ENCODE assay signal across 14 cellular contexts in genomic region chr2:315925-316324, GRCh38. TPM values are rescaled to one million over a fixed set of nuclear protein-coding genes. Genes with fewer than 3 reads are reported as not detected.
DNase-seq lines count a peak whose midpoint lies in the region; ATAC-seq, FAIRE-seq and TF ChIP-seq lines count a peak whose summit lies in the region.
"Not testable (repeated sequence)": the region's sequence is repeated elsewhere in the genome, so short reads cannot be mapped to it uniquely, and the experiment has no call there.
"Had no signal": no experiment of that assay in that cellular context is flagged by ENCODE, and none has a peak within 500 bp of the region (broad histone marks: within the 10 kb centered on the region; RNA-seq: fewer than 3 reads in every experiment).

No MANE protein-coding gene starts in this region.

- not testable (repeated sequence) for H3K9me3 Mint-ChIP-seq in T-helper 2 cell treated with Interferon-gamma antibody and Interleukin-4, amounts not matched to agents 5 μg/mL and 100 μg/mL, for 36 hours; activated naive CD8-positive, alpha-beta T cell treated with anti-CD3 and anti-CD28 coated beads for 36 hours; endothelial cell (ENCODE audit: unreplicated experiment)
- H3K9me3 Mint-ChIP-seq in neural progenitor cell, result peaks cover 17% of the 10 kb centered on the region

- BruUV-seq in K562 (replicated peaks; lab: Mats Ljungman, UMichigan); HepG2 (replicated peaks; lab: Mats Ljungman, UMichigan): not testable (repeated sequence)

- H3K36me3 Mint-ChIP-seq in T-helper 2 cell treated with Interferon-gamma antibody and Interleukin-4, amounts not matched to agents 5 μg/mL and 100 μg/mL, for 36 hours (ENCODE audit: low read depth); activated naive CD8-positive, alpha-beta T cell treated with anti-CD3 and anti-CD28 coated beads for 36 hours; endothelial cell (ENCODE audit: low read depth, unreplicated experiment); neural progenitor cell: not testable (repeated sequence)

- intact Hi-C loops in K562 (cut with micrococcal nuclease); HepG2 (cut with micrococcal nuclease; ENCODE audit: unreplicated experiment): not testable (repeated sequence)

- not testable (repeated sequence) for H3K36me3 ChIP-seq in MG63; K562 (ENCODE audit: control insufficient read depth, insufficient read depth, low read length); HepG2 (replicated peaks in 1 of 2; ENCODE audit: control insufficient read depth in 1 of 2, insufficient read depth in 2 of 2, low read length in 2 of 2); neural progenitor cell

- POLR2A ChIA-PET in K562 (lab: Yijun Ruan, JAX); HepG2 (lab: Yijun Ruan, JAX): not testable (repeated sequence)

- H3K79me2 ChIP-seq in K562 (ENCODE audit: control insufficient read depth, insufficient read depth, low read length); HepG2 (ENCODE audit: insufficient read depth, low read length); neural progenitor cell (ENCODE audit: low read depth): not testable (repeated sequence)

- ATAC-seq in K562, HepG2: not testable (repeated sequence)

- not testable (repeated sequence) for H3K9ac ChIP-seq in K562 (ENCODE audit: insufficient read depth in 1 of 2, low read depth in 2 of 2, low read length in 2 of 2); HepG2 (ENCODE audit: insufficient read depth, low read depth, low read length); neural progenitor cell

- not testable (repeated sequence) for H4K20me1 ChIP-seq in K562 (replicated peaks; ENCODE audit: control insufficient read depth, insufficient read depth, low read length); HepG2 (ENCODE audit: insufficient read depth, low read length); neural progenitor cell (ENCODE audit: low read depth)

- 2% methylated on average over 6 of the region's 6 CpGs for WGBS in K562 (ENCODE audit: insufficient coverage, low coverage, missing lambda C conversion rate)
- 0% methylated on average over 6 of the region's 6 CpGs for WGBS in HepG2 (ENCODE audit: low lambda C conversion rate)

- H3K27ac ChIP-seq in K562 (ENCODE audit: extremely low read depth, low read depth, low read length); HepG2 (ENCODE audit: extremely low read length, insufficient read depth, low read length); neural progenitor cell: not testable (repeated sequence)

- DNase-seq in DMS 273 (lab: John Stamatoyannopoulos, UW; ENCODE audit: unreplicated experiment) (peak; percentile 6), MG63 (peak; percentile 7)
- not testable (repeated sequence) for DNase-seq in T-helper 2 cell treated with Interferon-gamma antibody and Interleukin-4, amounts not matched to agents 5 μg/mL and 100 μg/mL, for 36 hours (ENCODE audit: low spot score); activated naive CD8-positive, alpha-beta T cell treated with anti-CD3 and anti-CD28 coated beads for 36 hours; K562 (ENCODE audit: extremely low read depth in 1 of 4, low spot score in 3 of 4); endothelial cell (ENCODE audit: low spot score); HepG2 (ENCODE audit: low spot score); neural progenitor cell (ENCODE audit: low spot score)

- not testable (repeated sequence) for H3F3A ChIP-seq in neural progenitor cell (ENCODE audit: low read depth)

- not testable (repeated sequence) for H3K4me3 Mint-ChIP-seq in T-helper 2 cell treated with Interferon-gamma antibody and Interleukin-4, amounts not matched to agents 5 μg/mL and 100 μg/mL, for 36 hours; activated naive CD8-positive, alpha-beta T cell treated with anti-CD3 and anti-CD28 coated beads for 36 hours
- H3K4me3 Mint-ChIP-seq in endothelial cell (ENCODE audit: unreplicated experiment) (peak overlapping the region; percentile 23), neural progenitor cell (peak overlapping the region; percentile 35)

- H3K9me1 ChIP-seq in K562 (ENCODE audit: control insufficient read depth, insufficient read depth, low read length), result not testable (repeated sequence)

- not testable (repeated sequence) for TF ChIP-seq RAD21 in K562 (CRISPR knock-in tag; conservative IDR thresholded peaks at IDR 0.05 in 1 of 2, IDR thresholded peaks at IDR 0.05 in 1 of 2); HepG2 (CRISPR knock-in tag; IDR thresholded peaks at IDR 0.05)

- H3K27ac Mint-ChIP-seq in T-helper 2 cell treated with Interferon-gamma antibody and Interleukin-4, amounts not matched to agents 5 μg/mL and 100 μg/mL, for 36 hours, result peak overlapping the region; percentile 42
- peak overlapping the region; percentile 8 for H3K27ac Mint-ChIP-seq in activated naive CD8-positive, alpha-beta T cell treated with anti-CD3 and anti-CD28 coated beads for 36 hours
- not testable (repeated sequence) for H3K27ac Mint-ChIP-seq in endothelial cell (ENCODE audit: unreplicated experiment)
- H3K27ac Mint-ChIP-seq in neural progenitor cell, result peak overlapping the region; percentile 39

- CTCF ChIA-PET in K562 (lab: Yijun Ruan, JAX; ENCODE audit: low intra/inter-chr PET ratio); HepG2 (lab: Yijun Ruan, JAX; ENCODE audit: low intra/inter-chr PET ratio, low total read pairs): not testable (repeated sequence)

- not testable (repeated sequence) for TF ChIP-seq CTCF in K562 (IDR thresholded peaks at IDR 0.05 in 2 of 3, conservative IDR thresholded peaks at IDR 0.05 in 1 of 3; ENCODE audit: insufficient read depth in 2 of 3, low read depth in 1 of 3, low read length in 3 of 3); endothelial cell (IDR thresholded peaks at IDR 0.05; ENCODE audit: unreplicated experiment); HepG2 (CRISPR knock-in tag; IDR thresholded peaks at IDR 0.05); neural progenitor cell (IDR thresholded peaks at IDR 0.05)

- not testable (repeated sequence) for TF ChIP-seq POLR2A in K562 (conservative IDR thresholded peaks at IDR 0.05); HepG2 (IDR thresholded peaks at IDR 0.05; ENCODE audit: insufficient read depth in 1 of 2, low read depth in 2 of 2, low read length in 2 of 2)

- H3K4me2 ChIP-seq in K562 (ENCODE audit: insufficient read depth, low read length); HepG2 (ENCODE audit: low read depth, low read length); neural progenitor cell: not testable (repeated sequence)

- H2AFZ ChIP-seq in K562 (ENCODE audit: low read depth, low read length); HepG2 (ENCODE audit: low read length); neural progenitor cell (replicated peaks): not testable (repeated sequence)

- not testable (repeated sequence) for FAIRE-seq in K562 (lab: Jason Lieb, UNC); HepG2 (lab: Jason Lieb, UNC)

- peaks cover 0 to 19% of the 10 kb centered on the region in 2 experiments; a peak in 1 of 5 replicates for H3K4me1 ChIP-seq in K562 (replicated peaks in 1 of 2; ENCODE audit: control insufficient read depth in 2 of 2, insufficient read depth in 2 of 2, low read length in 2 of 2)
- not testable (repeated sequence) for H3K4me1 ChIP-seq in HepG2 (ENCODE audit: insufficient read depth, low read length)
- peaks cover 15% of the 10 kb centered on the region for H3K4me1 ChIP-seq in neural progenitor cell

- H3K27me3 Mint-ChIP-seq in T-helper 2 cell treated with Interferon-gamma antibody and Interleukin-4, amounts not matched to agents 5 μg/mL and 100 μg/mL, for 36 hours (ENCODE audit: low read depth); endothelial cell (ENCODE audit: unreplicated experiment): not testable (repeated sequence)
- H3K27me3 Mint-ChIP-seq in activated naive CD8-positive, alpha-beta T cell treated with anti-CD3 and anti-CD28 coated beads for 36 hours, result peaks cover 19% of the 10 kb centered on the region
- H3K27me3 Mint-ChIP-seq in neural progenitor cell (ENCODE audit: insufficient read depth, low read depth), result peaks cover 24% of the 10 kb centered on the region

- not testable (repeated sequence) for TF ChIP-seq EP300 in K562 (IDR thresholded peaks at IDR 0.05; ENCODE audit: low read length); HepG2 (IDR thresholded peaks at IDR 0.05; ENCODE audit: low read depth in 2 of 2, low read length in 2 of 2); HepG2 (CRISPR knock-in tag; IDR thresholded peaks at IDR 0.05; ENCODE audit: borderline replicate concordance)

- H3K9me3 ChIP-seq in MG63; K562 (replicated peaks; ENCODE audit: control insufficient read depth, insufficient read depth, low read depth, low read length); HepG2 (ENCODE audit: low read length); neural progenitor cell (ENCODE audit: low read depth): not testable (repeated sequence)

- in situ Hi-C loops in K562 (cut with MboI); HepG2 (cut with HindIII; ENCODE audit: extremely low pct_ligation_motif_present, low pct_unique_long_range_greater_than_20kb): not testable (repeated sequence)

- H3K27me3 ChIP-seq in MG63, neural progenitor cell: not testable (repeated sequence)
- H3K27me3 ChIP-seq in K562 (ENCODE audit: control insufficient read depth in 2 of 2, insufficient read depth in 2 of 2, low read length in 2 of 2), result peaks cover 19 to 58% of the 10 kb centered on the region in 2 experiments; a peak in 3 of 5 replicates
- peaks cover 0 to 38% of the 10 kb centered on the region in 2 experiments; a peak in 4 of 5 replicates for H3K27me3 ChIP-seq in HepG2 (ENCODE audit: control insufficient read depth in 1 of 2, insufficient read depth in 2 of 2, low read length in 2 of 2)

- H3K4me1 Mint-ChIP-seq in T-helper 2 cell treated with Interferon-gamma antibody and Interleukin-4, amounts not matched to agents 5 μg/mL and 100 μg/mL, for 36 hours (ENCODE audit: low read depth), result peaks cover 28% of the 10 kb centered on the region
- peaks cover 17% of the 10 kb centered on the region for H3K4me1 Mint-ChIP-seq in activated naive CD8-positive, alpha-beta T cell treated with anti-CD3 and anti-CD28 coated beads for 36 hours
- peaks cover 12% of the 10 kb centered on the region for H3K4me1 Mint-ChIP-seq in endothelial cell (ENCODE audit: unreplicated experiment)
- peaks cover 84% of the 10 kb centered on the region for H3K4me1 Mint-ChIP-seq in neural progenitor cell

- not testable (repeated sequence) for H3K4me3 ChIP-seq in MG63; K562; HepG2 (replicated peaks in 1 of 3; ENCODE audit: insufficient read depth in 1 of 3, low read depth in 2 of 3, low read length in 3 of 3); neural progenitor cell

RNA-seq across cellular contexts. Expression of gene ALKAL2, which starts 28.0 kb away (rescaled TPM):
- not detected in 2 replicates for total RNA-seq in MG63 (2014; rRNA removed; shearing (Covaris generic); ENCODE audit: low replicate concordance)
- total RNA-seq in activated naive CD8-positive, alpha-beta T cell treated with anti-CD3 and anti-CD28 coated beads for 36 hours, result not detected
- not detected in 2 replicates for total RNA-seq in K562 (2011; cell fraction: chromatin; rRNA removed; ENCODE audit: low replicate concordance)
- not detected in 2 replicates for total RNA-seq in K562 (2011; cell fraction: nucleolus; rRNA removed)
- total RNA-seq in K562 (2011; cell fraction: nucleoplasm; rRNA removed), result not detected in 2 replicates
- total RNA-seq in K562 (2014; rRNA removed), result not detected in 2 replicates
- not detected in 2 replicates for total RNA-seq in K562 (2014; rRNA removed; fragmentation: Illumina TruSeq; extraction: Trizol)
- not detected in 2 replicates for total RNA-seq in K562 (2015; rRNA removed; fragmentation: Illumina TruSeq; extraction: Trizol)
- not detected in 2 replicates for total RNA-seq in K562 (2021)
- polyA plus RNA-seq in K562 (2011; rRNA removed), result not detected in 2 replicates
- polyA plus RNA-seq in K562 (2011; cell fraction: cytosol; rRNA removed), result not detected in 2 replicates
- polyA plus RNA-seq in K562 (2011; cell fraction: nucleus; rRNA removed), result not detected in 2 replicates
- not detected in 2 replicates for polyA plus RNA-seq in K562 (2012)
- not detected in 2 replicates for polyA plus RNA-seq in K562 (2014; fragmentation: Illumina TruSeq; extraction: Trizol)
- not detected for polyA plus RNA-seq in K562 (2014; fragmentation: Nextera tagmentation; extraction: Ambion mirVana)
- not detected in 2 replicates for polyA plus RNA-seq in K562 (2014; rRNA removed)
- polyA minus RNA-seq in K562 (2011; rRNA and poly(A)+ RNA removed), result not detected in 2 replicates
- not detected in 2 replicates for polyA minus RNA-seq in K562 (2011; cell fraction: cytosol; rRNA and poly(A)+ RNA removed)
- 0.22 TPM in 1 of 2 replicates, not detected in the other for polyA minus RNA-seq in K562 (2011; cell fraction: nucleus; rRNA and poly(A)+ RNA removed)
- 3.2 TPM for total RNA-seq in endothelial cell (ENCODE audit: unreplicated experiment)
- total RNA-seq in HepG2 (2016; rRNA removed; fragmentation: Illumina TruSeq; extraction: Trizol), result 0.22 TPM in 1 of 2 replicates, not detected in the other
- total RNA-seq in HepG2 (2016; cell fraction: cytosol; rRNA removed; fragmentation: Illumina TruSeq; extraction: Trizol; ENCODE audit: low read depth), result not detected in 2 replicates
- 0.22 TPM in 1 of 2 replicates, not detected in the other for total RNA-seq in HepG2 (2016; cell fraction: insoluble cytoplasmic fraction; rRNA removed; fragmentation: Illumina TruSeq; extraction: Trizol)
- 0.77 and 0.93 TPM in 2 replicates for total RNA-seq in HepG2 (2016; cell fraction: membrane; rRNA removed; fragmentation: Illumina TruSeq; extraction: Trizol)
- total RNA-seq in HepG2 (2016; cell fraction: nucleus; rRNA removed; fragmentation: Illumina TruSeq; extraction: Trizol), result not detected in 2 replicates
- 1.7 and 2.9 TPM in 2 replicates for polyA plus RNA-seq in HepG2 (2011; rRNA removed)
- 0.89 and 1.5 TPM in 2 replicates for polyA plus RNA-seq in HepG2 (2011; cell fraction: cytosol; rRNA removed)
- polyA plus RNA-seq in HepG2 (2011; cell fraction: nucleus; rRNA removed), result 0.82 and 1.1 TPM in 2 replicates
- 1.5 and 2.3 TPM in 2 replicates for polyA plus RNA-seq in HepG2 (2012)
- polyA plus RNA-seq in HepG2 (2016; cell fraction: cytosol; fragmentation: Illumina TruSeq; extraction: Trizol; ENCODE audit: low read depth), result 0.12 and 0.19 TPM in 2 replicates
- polyA plus RNA-seq in HepG2 (2016; cell fraction: insoluble cytoplasmic fraction; fragmentation: Illumina TruSeq; extraction: Trizol; ENCODE audit: low read depth), result 0.35 TPM in 1 of 2 replicates, not detected in the other
- 0.22 and 0.45 TPM in 2 replicates for polyA plus RNA-seq in HepG2 (2016; cell fraction: membrane; fragmentation: Illumina TruSeq; extraction: Trizol; ENCODE audit: low read depth)
- polyA plus RNA-seq in HepG2 (2016; cell fraction: nucleus; fragmentation: Illumina TruSeq; extraction: Trizol; ENCODE audit: insufficient read depth, low read depth), result 0.72 and 1.0 TPM in 2 replicates
- polyA minus RNA-seq in HepG2 (2011; rRNA and poly(A)+ RNA removed; ENCODE audit: low replicate concordance), result not detected in 2 replicates
- 0.59 TPM in 1 of 2 replicates, not detected in the other for polyA minus RNA-seq in HepG2 (2011; cell fraction: cytosol; rRNA and poly(A)+ RNA removed)
- 1.4 and 1.5 TPM in 2 replicates for polyA minus RNA-seq in HepG2 (2011; cell fraction: nucleus; rRNA and poly(A)+ RNA removed)
- total RNA-seq in neural progenitor cell (ENCODE audit: low replicate concordance), result not detected in 2 replicates
- total RNA-seq: Caco-2; Calu3; CD4-positive, alpha-beta T cell; G401; GM12878 had no signal
- polyA plus RNA-seq: BJ had no signal

RNA-seq across cellular contexts. Expression of gene ACP1, which starts 51.2 kb away (rescaled TPM):
- 130 and 152 TPM in 2 replicates for total RNA-seq in MG63 (2014; rRNA removed; shearing (Covaris generic); ENCODE audit: low replicate concordance)
- total RNA-seq in activated naive CD8-positive, alpha-beta T cell treated with anti-CD3 and anti-CD28 coated beads for 36 hours, result 100 to 1,000 TPM; 170 to 172 TPM
- 59.4 and 126 TPM in 2 replicates for total RNA-seq in K562 (2011; cell fraction: chromatin; rRNA removed; ENCODE audit: low replicate concordance)
- 43.5 and 61.5 TPM in 2 replicates for total RNA-seq in K562 (2011; cell fraction: nucleolus; rRNA removed)
- 88.2 and 151 TPM in 2 replicates for total RNA-seq in K562 (2011; cell fraction: nucleoplasm; rRNA removed)
- total RNA-seq in K562 (2014; rRNA removed) (148 and 153 TPM in 2 replicates), K562 (2014; rRNA removed; fragmentation: Illumina TruSeq; extraction: Trizol) (161 and 172 TPM in 2 replicates), K562 (2015; rRNA removed; fragmentation: Illumina TruSeq; extraction: Trizol) (136 and 148 TPM in 2 replicates), K562 (2021) (135 and 139 TPM in 2 replicates), endothelial cell (ENCODE audit: unreplicated experiment) (104 TPM), HepG2 (2016; rRNA removed; fragmentation: Illumina TruSeq; extraction: Trizol) (246 and 290 TPM in 2 replicates), neural progenitor cell (ENCODE audit: low replicate concordance) (173 and 236 TPM in 2 replicates)
- polyA plus RNA-seq in K562 (2011; rRNA removed) (184 and 199 TPM in 2 replicates), K562 (2014; fragmentation: Illumina TruSeq; extraction: Trizol) (187 and 189 TPM in 2 replicates), K562 (2014; fragmentation: Nextera tagmentation; extraction: Ambion mirVana) (100 to 1,000 TPM; 450 to 493 TPM), K562 (2014; rRNA removed) (195 and 220 TPM in 2 replicates), HepG2 (2011; rRNA removed) (280 and 348 TPM in 2 replicates)
- polyA plus RNA-seq in K562 (2011; cell fraction: cytosol; rRNA removed), result 68.2 and 129 TPM in 2 replicates
- polyA plus RNA-seq in K562 (2011; cell fraction: nucleus; rRNA removed), result 136 and 174 TPM in 2 replicates
- polyA plus RNA-seq in K562 (2012), result 140 and 147 TPM in 2 replicates
- 138 and 151 TPM in 2 replicates for polyA minus RNA-seq in K562 (2011; rRNA and poly(A)+ RNA removed)
- polyA minus RNA-seq in K562 (2011; cell fraction: cytosol; rRNA and poly(A)+ RNA removed), result 77.9 and 112 TPM in 2 replicates
- polyA minus RNA-seq in K562 (2011; cell fraction: nucleus; rRNA and poly(A)+ RNA removed), result 89.1 and 145 TPM in 2 replicates
- 198 and 234 TPM in 2 replicates for total RNA-seq in HepG2 (2016; cell fraction: cytosol; rRNA removed; fragmentation: Illumina TruSeq; extraction: Trizol; ENCODE audit: low read depth)
- total RNA-seq in HepG2 (2016; cell fraction: insoluble cytoplasmic fraction; rRNA removed; fragmentation: Illumina TruSeq; extraction: Trizol), result 252 and 306 TPM in 2 replicates
- total RNA-seq in HepG2 (2016; cell fraction: membrane; rRNA removed; fragmentation: Illumina TruSeq; extraction: Trizol), result 319 and 324 TPM in 2 replicates
- 159 and 173 TPM in 2 replicates for total RNA-seq in HepG2 (2016; cell fraction: nucleus; rRNA removed; fragmentation: Illumina TruSeq; extraction: Trizol)
- polyA plus RNA-seq in HepG2 (2011; cell fraction: cytosol; rRNA removed), result 192 and 226 TPM in 2 replicates
- 139 and 154 TPM in 2 replicates for polyA plus RNA-seq in HepG2 (2011; cell fraction: nucleus; rRNA removed)
- 301 and 382 TPM in 2 replicates for polyA plus RNA-seq in HepG2 (2012)
- polyA plus RNA-seq in HepG2 (2016; cell fraction: cytosol; fragmentation: Illumina TruSeq; extraction: Trizol; ENCODE audit: low read depth), result 328 and 393 TPM in 2 replicates
- polyA plus RNA-seq in HepG2 (2016; cell fraction: insoluble cytoplasmic fraction; fragmentation: Illumina TruSeq; extraction: Trizol; ENCODE audit: low read depth), result 381 and 406 TPM in 2 replicates
- 353 and 372 TPM in 2 replicates for polyA plus RNA-seq in HepG2 (2016; cell fraction: membrane; fragmentation: Illumina TruSeq; extraction: Trizol; ENCODE audit: low read depth)
- polyA plus RNA-seq in HepG2 (2016; cell fraction: nucleus; fragmentation: Illumina TruSeq; extraction: Trizol; ENCODE audit: insufficient read depth, low read depth), result 287 and 295 TPM in 2 replicates
- 137 and 198 TPM in 2 replicates for polyA minus RNA-seq in HepG2 (2011; rRNA and poly(A)+ RNA removed; ENCODE audit: low replicate concordance)
- polyA minus RNA-seq in HepG2 (2011; cell fraction: cytosol; rRNA and poly(A)+ RNA removed), result 154 and 160 TPM in 2 replicates
- polyA minus RNA-seq in HepG2 (2011; cell fraction: nucleus; rRNA and poly(A)+ RNA removed), result 316 and 328 TPM in 2 replicates

RNA-seq across cellular contexts. Expression of gene SH3YL1, which starts 52.1 kb away (rescaled TPM):
- total RNA-seq in MG63 (2014; rRNA removed; shearing (Covaris generic); ENCODE audit: low replicate concordance), result 19.4 and 26.6 TPM in 2 replicates
- 10 to 100 TPM; 15.8 to 17.9 TPM for total RNA-seq in activated naive CD8-positive, alpha-beta T cell treated with anti-CD3 and anti-CD28 coated beads for 36 hours
- 13.0 and 30.3 TPM in 2 replicates for total RNA-seq in K562 (2011; cell fraction: chromatin; rRNA removed; ENCODE audit: low replicate concordance)
- total RNA-seq in K562 (2011; cell fraction: nucleolus; rRNA removed), result 8.9 and 9.3 TPM in 2 replicates
- total RNA-seq in K562 (2011; cell fraction: nucleoplasm; rRNA removed), result 15.4 and 22.9 TPM in 2 replicates
- total RNA-seq in K562 (2014; rRNA removed) (4.0 and 5.5 TPM in 2 replicates), K562 (2014; rRNA removed; fragmentation: Illumina TruSeq; extraction: Trizol) (5.1 and 5.3 TPM in 2 replicates), K562 (2015; rRNA removed; fragmentation: Illumina TruSeq; extraction: Trizol) (3.6 and 5.0 TPM in 2 replicates), K562 (2021) (4.0 and 5.5 TPM in 2 replicates), endothelial cell (ENCODE audit: unreplicated experiment) (35.8 TPM), HepG2 (2016; rRNA removed; fragmentation: Illumina TruSeq; extraction: Trizol) (8.8 and 13.0 TPM in 2 replicates), neural progenitor cell (ENCODE audit: low replicate concordance) (24.3 and 47.9 TPM in 2 replicates)
- polyA plus RNA-seq in K562 (2011; rRNA removed) (7.8 and 8.6 TPM in 2 replicates), K562 (2014; fragmentation: Illumina TruSeq; extraction: Trizol) (4.6 and 4.7 TPM in 2 replicates), K562 (2014; fragmentation: Nextera tagmentation; extraction: Ambion mirVana) (1 to 10 TPM; 3.9 to 5.0 TPM), K562 (2014; rRNA removed) (7.0 and 7.5 TPM in 2 replicates), HepG2 (2011; rRNA removed) (38.1 and 48.2 TPM in 2 replicates)
- polyA plus RNA-seq in K562 (2011; cell fraction: cytosol; rRNA removed), result 2.9 and 4.2 TPM in 2 replicates
- polyA plus RNA-seq in K562 (2011; cell fraction: nucleus; rRNA removed), result 20.2 and 23.5 TPM in 2 replicates
- 4.7 and 7.8 TPM in 2 replicates for polyA plus RNA-seq in K562 (2012)
- polyA minus RNA-seq in K562 (2011; rRNA and poly(A)+ RNA removed), result 9.5 and 11.5 TPM in 2 replicates
- 1.6 and 3.5 TPM in 2 replicates for polyA minus RNA-seq in K562 (2011; cell fraction: cytosol; rRNA and poly(A)+ RNA removed)
- polyA minus RNA-seq in K562 (2011; cell fraction: nucleus; rRNA and poly(A)+ RNA removed), result 11.7 and 25.8 TPM in 2 replicates
- total RNA-seq in HepG2 (2016; cell fraction: cytosol; rRNA removed; fragmentation: Illumina TruSeq; extraction: Trizol; ENCODE audit: low read depth), result 4.1 and 4.9 TPM in 2 replicates
- total RNA-seq in HepG2 (2016; cell fraction: insoluble cytoplasmic fraction; rRNA removed; fragmentation: Illumina TruSeq; extraction: Trizol), result 8.7 and 10.6 TPM in 2 replicates
- 6.5 and 8.7 TPM in 2 replicates for total RNA-seq in HepG2 (2016; cell fraction: membrane; rRNA removed; fragmentation: Illumina TruSeq; extraction: Trizol)
- total RNA-seq in HepG2 (2016; cell fraction: nucleus; rRNA removed; fragmentation: Illumina TruSeq; extraction: Trizol), result 19.0 and 22.6 TPM in 2 replicates
- 22.1 and 28.8 TPM in 2 replicates for polyA plus RNA-seq in HepG2 (2011; cell fraction: cytosol; rRNA removed)
- polyA plus RNA-seq in HepG2 (2011; cell fraction: nucleus; rRNA removed), result 105 and 110 TPM in 2 replicates
- polyA plus RNA-seq in HepG2 (2012), result 34.7 and 61.3 TPM in 2 replicates
- 3.9 and 4.4 TPM in 2 replicates for polyA plus RNA-seq in HepG2 (2016; cell fraction: cytosol; fragmentation: Illumina TruSeq; extraction: Trizol; ENCODE audit: low read depth)
- 12.2 TPM in 2 replicates for polyA plus RNA-seq in HepG2 (2016; cell fraction: insoluble cytoplasmic fraction; fragmentation: Illumina TruSeq; extraction: Trizol; ENCODE audit: low read depth)
- polyA plus RNA-seq in HepG2 (2016; cell fraction: membrane; fragmentation: Illumina TruSeq; extraction: Trizol; ENCODE audit: low read depth), result 6.9 and 8.4 TPM in 2 replicates
- polyA plus RNA-seq in HepG2 (2016; cell fraction: nucleus; fragmentation: Illumina TruSeq; extraction: Trizol; ENCODE audit: insufficient read depth, low read depth), result 34.5 and 42.6 TPM in 2 replicates
- polyA minus RNA-seq in HepG2 (2011; rRNA and poly(A)+ RNA removed; ENCODE audit: low replicate concordance), result 8.2 and 18.1 TPM in 2 replicates
- 10.2 and 13.8 TPM in 2 replicates for polyA minus RNA-seq in HepG2 (2011; cell fraction: cytosol; rRNA and poly(A)+ RNA removed)
- 143 and 147 TPM in 2 replicates for polyA minus RNA-seq in HepG2 (2011; cell fraction: nucleus; rRNA and poly(A)+ RNA removed)
